Comparison of ENCODE assay signal across 10 cellular contexts in genomic region chr11:58286249-58286648, GRCh38. TPM values are rescaled to one million over a fixed set of nuclear protein-coding genes. Genes with fewer than 3 reads are reported as not detected.
A peak's percentile ranks its signal among the peaks of the same experiment; 100 is the strongest.
DNase-seq lines count a peak whose midpoint lies in the region; ATAC-seq, FAIRE-seq and TF ChIP-seq lines count a peak whose summit lies in the region.
"Had no signal": no experiment of that assay in that cellular context is flagged by ENCODE, and none has a peak within 500 bp of the region (broad histone marks: within the 10 kb centered on the region; RNA-seq: fewer than 3 reads in every experiment).

No MANE protein-coding gene starts in this region.

- H3K9ac ChIP-seq in GM12878 (ENCODE audit: control insufficient read depth, insufficient read depth, low read length) = no peak overlapping the region

- peak; percentile 65 for TF ChIP-seq RAD21 in GM12878 (IDR thresholded peaks at IDR 0.05; ENCODE audit: insufficient read depth, low read depth, low read length)

- H3K27ac ChIP-seq in GM12878 (ENCODE audit: control insufficient read depth, insufficient read depth) = no peak overlapping the region

- no peaks in the 10 kb centered on the region for H3K4me1 Mint-ChIP-seq in activated T-helper 1 cell treated with anti-CD3 and anti-CD28 coated beads, Interleukin-12 subunit alpha, Interleukin-12 subunit beta, Interleukin-2, Interleukin-4 antibody, amounts not matched to agents 30 ng/mL and 10 ng/mL and 1 ng/mL, durations not matched to agents 14 hours and 24 hours and 36 hours (ENCODE audit: low read depth)

- DNase-seq in NCI-H524 (lab: John Stamatoyannopoulos, UW) (peak; percentile 1 to 22), NCI-H524 treated with DMSO at 0.1 percent for 48 hours (lab: John Stamatoyannopoulos, UW) (no peak), LoVo (ENCODE audit: low spot score) (peak; percentile 47), GM12878 (ENCODE audit: low read depth, low spot score) (no peak), lung microvascular endothelial cell (ENCODE audit: low read depth in 2 of 2) (peak; percentile 63 to 69)
- DNase-seq in activated T-helper 1 cell treated with anti-CD3 and anti-CD28 coated beads, Interleukin-12 subunit alpha, Interleukin-12 subunit beta, Interleukin-2, Interleukin-4 antibody, amounts not matched to agents 30 ng/mL and 10 ng/mL and 1 ng/mL, durations not matched to agents 14 hours and 24 hours and 36 hours (ENCODE audit: low spot score) = no peak

- SMC1A ChIA-PET in GM12878 (lab: Charles Lee; ENCODE audit: uncharacterized antibody, unreplicated experiment) = interaction anchor here (0.6 to 1.9 kb wide), 3 partner anchors 227 to 941 kb away, joined by 3 to 9 read pairs (median 4); no protein-coding TSS in a partner anchor

- peaks cover 4% of the 10 kb centered on the region for H3K27me3 Mint-ChIP-seq in activated T-helper 1 cell treated with anti-CD3 and anti-CD28 coated beads, Interleukin-12 subunit alpha, Interleukin-12 subunit beta, Interleukin-2, Interleukin-4 antibody, amounts not matched to agents 30 ng/mL and 10 ng/mL and 1 ng/mL, durations not matched to agents 14 hours and 24 hours and 36 hours (ENCODE audit: insufficient read depth)

- no peak for FAIRE-seq in GM12878 (lab: Jason Lieb, UNC)

- TF ChIP-seq EP300 in GM12878 (IDR thresholded peaks at IDR 0.05; ENCODE audit: borderline replicate concordance in 1 of 2, control insufficient read depth in 1 of 2, low read depth in 2 of 2, low read length in 2 of 2) = no peak

- no TSS peak for BruUV-seq in GM12878 (replicated peaks; lab: Mats Ljungman, UMichigan)

- intact Hi-C loops in GM12878 (cut with micrococcal nuclease; ENCODE audit: unreplicated experiment) = loop anchor here (5.0 kb wide), 2 partner anchors 236 to 624 kb away; no protein-coding TSS in a partner anchor
- intact Hi-C loops in activated T-helper 1 cell treated with anti-CD3 and anti-CD28 coated beads, Interleukin-12 subunit alpha, Interleukin-12 subunit beta, Interleukin-2, Interleukin-4 antibody, amounts not matched to agents 30 ng/mL and 10 ng/mL and 1 ng/mL, durations not matched to agents 14 hours and 24 hours and 36 hours (cut with micrococcal nuclease) = loop anchor here (2.0 to 5.0 kb wide), 2 partner anchors 717 to 939 kb away; no protein-coding TSS in a partner anchor

- no peak overlapping the region for H3K27ac Mint-ChIP-seq in activated T-helper 1 cell treated with anti-CD3 and anti-CD28 coated beads, Interleukin-12 subunit alpha, Interleukin-12 subunit beta, Interleukin-2, Interleukin-4 antibody, amounts not matched to agents 30 ng/mL and 10 ng/mL and 1 ng/mL, durations not matched to agents 14 hours and 24 hours and 36 hours
- H3K27ac Mint-ChIP-seq: activated naive CD4-positive, alpha-beta T cell treated with anti-CD3 and anti-CD28 coated beads, Interleukin-2, amount 50 U/mL, for 72 hours had no signal

- ATAC-seq in GM21619 (IDR thresholded peaks at IDR 0.05; ENCODE audit: unreplicated experiment) = peak; percentile 94
- ATAC-seq in GM12878 = peak; percentile 89
- ATAC-seq in GM21367 (IDR thresholded peaks at IDR 0.05; ENCODE audit: unreplicated experiment) = no peak

- no peak overlapping the region for H3K4me3 ChIP-seq in GM12878

- H3K4me3 Mint-ChIP-seq in activated T-helper 1 cell treated with anti-CD3 and anti-CD28 coated beads, Interleukin-12 subunit alpha, Interleukin-12 subunit beta, Interleukin-2, Interleukin-4 antibody, amounts not matched to agents 30 ng/mL and 10 ng/mL and 1 ng/mL, durations not matched to agents 14 hours and 24 hours and 36 hours = no peak overlapping the region

- TF ChIP-seq CTCF in GM12878 (IDR thresholded peaks at IDR 0.05 in 2 of 3, conservative IDR thresholded peaks at IDR 0.05 in 1 of 3; ENCODE audit: control insufficient read depth in 2 of 3, extremely low read depth in 1 of 3, insufficient read depth in 1 of 3, low read depth in 3 of 3, low read length in 3 of 3) = peak; percentile 61 to 68 (median 62)

- no peaks in the 10 kb centered on the region for H3K36me3 Mint-ChIP-seq in activated T-helper 1 cell treated with anti-CD3 and anti-CD28 coated beads, Interleukin-12 subunit alpha, Interleukin-12 subunit beta, Interleukin-2, Interleukin-4 antibody, amounts not matched to agents 30 ng/mL and 10 ng/mL and 1 ng/mL, durations not matched to agents 14 hours and 24 hours and 36 hours (ENCODE audit: low read depth)
- H3K36me3 Mint-ChIP-seq: activated naive CD4-positive, alpha-beta T cell treated with anti-CD3 and anti-CD28 coated beads, Interleukin-2, amount 50 U/mL, for 72 hours had no signal

- H4K20me1 ChIP-seq in GM12878 (ENCODE audit: control insufficient read depth, insufficient read depth) = no peaks in the 10 kb centered on the region

- no peaks in the 10 kb centered on the region for H3K27me3 ChIP-seq in GM12878 (replicated peaks in 1 of 2; ENCODE audit: control insufficient read depth in 2 of 2, insufficient read depth in 2 of 2, low read length in 1 of 2)

- no peaks in the 10 kb centered on the region for H3K9me3 Mint-ChIP-seq in activated T-helper 1 cell treated with anti-CD3 and anti-CD28 coated beads, Interleukin-12 subunit alpha, Interleukin-12 subunit beta, Interleukin-2, Interleukin-4 antibody, amounts not matched to agents 30 ng/mL and 10 ng/mL and 1 ng/mL, durations not matched to agents 14 hours and 24 hours and 36 hours

- POLR2A ChIA-PET in GM12878 (lab: Charles Lee) = interaction anchor here (0.6 kb wide), 1 partner anchor 149 kb away, joined by 9 read pairs; no protein-coding TSS in a partner anchor

- in situ Hi-C loops in GM12878 (cut with MboI) = no loop called here

- 0% methylated on average over 1 of the region's 1 CpG for WGBS in GM12878 (ENCODE audit: insufficient coverage, insufficient replicate concordance, low lambda C conversion rate, missing lambda C conversion rate)

- no peaks in the 10 kb centered on the region for H3K4me1 ChIP-seq in GM12878 (ENCODE audit: control insufficient read depth, insufficient read depth, low read length)

- no peaks in the 10 kb centered on the region for H3K36me3 ChIP-seq in GM12878 (ENCODE audit: control insufficient read depth in 2 of 2, insufficient read depth in 2 of 2, low read length in 1 of 2)

- no peak overlapping the region for H3K4me2 ChIP-seq in GM12878 (ENCODE audit: control insufficient read depth, insufficient read depth)

- H2AFZ ChIP-seq in GM12878 (ENCODE audit: control insufficient read depth, low read depth, low read length) = no peak overlapping the region

- RAD21 ChIA-PET in GM12878 (lab: Charles Lee; ENCODE audit: unreplicated experiment) = interaction anchor here (0.7 to 1.3 kb wide), 3 partner anchors 208 to 623 kb away, joined by 3 to 5 read pairs (median 4); no protein-coding TSS in a partner anchor

- no peaks in the 10 kb centered on the region for H3K79me2 ChIP-seq in GM12878 (ENCODE audit: control insufficient read depth, insufficient read depth, low read length)

- CTCF ChIA-PET in GM12878 (lab: Yijun Ruan, JAX) = interaction anchor here (0.9 to 1.9 kb wide), 13 partner anchors 10 to 793 kb away, joined by 3 to 8 read pairs (median 4); partner anchors contain the start of genes BTBD18 and UBE2L6

- TF ChIP-seq POLR2A in GM12878 (IDR thresholded peaks at IDR 0.05; ENCODE audit: low read depth, low read length) = no peak

- H3K9me3 ChIP-seq in GM12878 (replicated peaks; ENCODE audit: control insufficient read depth, insufficient read depth, low read length) = no peaks in the 10 kb centered on the region

TF ChIP-seq in GM12878, 131 proteins besides CTCF, POLR2A, EP300 and RAD21 (continues in another document):
- TF ChIP-seq SMC3 (IDR thresholded peaks at IDR 0.05; ENCODE audit: borderline replicate concordance, low read length) = peak; percentile 53; the same call in 1 of the 2 replicates

RNA-seq across cellular contexts. Expression of gene OR10W1, which starts 18.2 kb away (rescaled TPM):
- total RNA-seq in GM12878 (2013; cell fraction: nucleolus; rRNA removed) = not detected in 2 replicates
- not detected in 2 replicates for total RNA-seq in GM12878 (2014; rRNA removed)
- total RNA-seq in GM12878 (2014; rRNA removed; fragmentation: Illumina TruSeq; extraction: Trizol) = not detected in 2 replicates
- not detected in 2 replicates for total RNA-seq in GM12878 (2021)
- polyA plus RNA-seq in GM12878 (2011; ENCODE audit: low read depth) = not detected
- not detected in 2 replicates for polyA plus RNA-seq in GM12878 (2011; rRNA removed)
- polyA plus RNA-seq in GM12878 (2011; cell fraction: cytosol; rRNA removed) = not detected in 2 replicates
- polyA plus RNA-seq in GM12878 (2011; cell fraction: nucleus; rRNA removed) = not detected in 2 replicates
- polyA plus RNA-seq in GM12878 (2012) = not detected in 2 replicates
- not detected in 2 replicates for polyA plus RNA-seq in GM12878 (2014; fragmentation: Illumina TruSeq; extraction: Trizol)
- polyA plus RNA-seq in GM12878 (2014; fragmentation: Nextera tagmentation; extraction: Ambion mirVana) = not detected
- not detected in 2 replicates for polyA plus RNA-seq in GM12878 (2014; rRNA removed)
- not detected for polyA plus RNA-seq in GM12878 (2016; fragmentation: Nextera tagmentation; extraction: Ambion mirVana)
- not detected in 2 replicates for polyA minus RNA-seq in GM12878 (2011; rRNA and poly(A)+ RNA removed)
- not detected in 2 replicates for polyA minus RNA-seq in GM12878 (2011; cell fraction: cytosol; rRNA and poly(A)+ RNA removed)
- polyA minus RNA-seq in GM12878 (2011; cell fraction: nucleus; rRNA and poly(A)+ RNA removed) = not detected in 2 replicates
- total RNA-seq in lung microvascular endothelial cell = not detected in 2 replicates
- total RNA-seq in activated T-helper 1 cell treated with anti-CD3 and anti-CD28 coated beads, Interleukin-12 subunit alpha, Interleukin-12 subunit beta, Interleukin-2, Interleukin-4 antibody, amounts not matched to agents 30 ng/mL and 10 ng/mL and 1 ng/mL, durations not matched to agents 14 hours and 24 hours and 36 hours = not detected in 2 replicates
- total RNA-seq: activated naive CD4-positive, alpha-beta T cell treated with anti-CD3 and anti-CD28 coated beads, Interleukin-2, amount 50 U/mL, for 72 hours; Daoy had no signal

RNA-seq across cellular contexts. Expression of gene OR10Q1, which starts 57.5 kb away (rescaled TPM):
- total RNA-seq in GM12878 (2013; cell fraction: nucleolus; rRNA removed) = not detected in 2 replicates
- total RNA-seq in GM12878 (2014; rRNA removed) (not detected in 2 replicates), GM12878 (2014; rRNA removed; fragmentation: Illumina TruSeq; extraction: Trizol) (not detected in 2 replicates), GM12878 (2021) (not detected in 2 replicates), lung microvascular endothelial cell (not detected in 2 replicates)
- not detected for polyA plus RNA-seq in GM12878 (2011; ENCODE audit: low read depth)
- polyA plus RNA-seq in GM12878 (2011; rRNA removed) (not detected in 2 replicates), GM12878 (2014; fragmentation: Illumina TruSeq; extraction: Trizol) (not detected in 2 replicates), GM12878 (2014; fragmentation: Nextera tagmentation; extraction: Ambion mirVana) (not detected), GM12878 (2014; rRNA removed) (not detected in 2 replicates), GM12878 (2016; fragmentation: Nextera tagmentation; extraction: Ambion mirVana) (not detected)
- not detected in 2 replicates for polyA plus RNA-seq in GM12878 (2011; cell fraction: cytosol; rRNA removed)
- polyA plus RNA-seq in GM12878 (2011; cell fraction: nucleus; rRNA removed) = not detected in 2 replicates
- not detected in 2 replicates for polyA plus RNA-seq in GM12878 (2012)
- polyA minus RNA-seq in GM12878 (2011; rRNA and poly(A)+ RNA removed) = not detected in 2 replicates
- polyA minus RNA-seq in GM12878 (2011; cell fraction: cytosol; rRNA and poly(A)+ RNA removed) = not detected in 2 replicates
- polyA minus RNA-seq in GM12878 (2011; cell fraction: nucleus; rRNA and poly(A)+ RNA removed) = not detected in 2 replicates
- total RNA-seq in activated T-helper 1 cell treated with anti-CD3 and anti-CD28 coated beads, Interleukin-12 subunit alpha, Interleukin-12 subunit beta, Interleukin-2, Interleukin-4 antibody, amounts not matched to agents 30 ng/mL and 10 ng/mL and 1 ng/mL, durations not matched to agents 14 hours and 24 hours and 36 hours = not detected in 2 replicates
- total RNA-seq: activated naive CD4-positive, alpha-beta T cell treated with anti-CD3 and anti-CD28 coated beads, Interleukin-2, amount 50 U/mL, for 72 hours; Daoy had no signal

Comparison
In these comparisons a context has a peak if more than half of its experiments do, and no peak if none do; other contexts are left out.
1. DNase-seq: peak in NCI-H524 (2 of 2), LoVo (single experiment) and lung microvascular endothelial cell (2 of 2); none in NCI-H524 treated with DMSO at 0.1 percent for 48 hours (single experiment), GM12878 (single experiment) and activated T-helper 1 cell treated with anti-CD3 and anti-CD28 coated beads, Interleukin-12 subunit alpha, Interleukin-12 subunit beta, Interleukin-2, Interleukin-4 antibody, amounts not matched to agents 30 ng/mL and 10 ng/mL and 1 ng/mL, durations not matched to agents 14 hours and 24 hours and 36 hours (single experiment).